In genomic region chr6:136208783-136209182, GRCh38 we compare ENCODE assay signal across 21 cellular contexts. TPM values are rescaled to one million over a fixed set of nuclear protein-coding genes. Genes with fewer than 3 reads are reported as not detected.
DNase-seq lines count a peak whose midpoint lies in the region; FAIRE-seq and TF ChIP-seq lines count a peak whose summit lies in the region.
"Had no signal": no experiment of that assay in that cellular context is flagged by ENCODE, and none has a peak within 500 bp of the region (broad histone marks: within the 10 kb centered on the region; RNA-seq: fewer than 3 reads in every experiment).

No MANE protein-coding gene starts in this region.

- H2AK5ac ChIP-seq in H1 (ENCODE audit: low read depth, low read length): no peak overlapping the region

- H3K4me3 ChIP-seq in H1 (ENCODE audit: extremely low read depth in 1 of 4, insufficient read depth in 2 of 4, low read depth in 3 of 4, low read length in 4 of 4): no peak overlapping the region
- H3K4me3 ChIP-seq: BLaER1 had no signal

- no peaks in the 10 kb centered on the region; a peak in 1 of 7 replicates for H3K4me1 ChIP-seq in H1 (replicated peaks in 1 of 4; ENCODE audit: control insufficient read depth in 3 of 4, insufficient read depth in 4 of 4, low read length in 3 of 4)
- H3K4me1 ChIP-seq: BLaER1 had no signal

- H3K23ac ChIP-seq in H1 (ENCODE audit: insufficient read length): no peak overlapping the region

- no peak overlapping the region for H3K4me2 ChIP-seq in H1 (ENCODE audit: insufficient read depth in 1 of 2, low read depth in 2 of 2, low read length in 2 of 2)
- H3K4me2 ChIP-seq: BLaER1 had no signal

- H4K8ac ChIP-seq in H1 (ENCODE audit: extremely low read depth, insufficient read depth, low read length): no peak overlapping the region

- H2BK20ac ChIP-seq in H1 (ENCODE audit: low read length): no peak overlapping the region

- peak in 1 of 3 experiments; percentile 40; a peak in 2 of 4 replicates for TF ChIP-seq CTCF in H1 (IDR thresholded peaks at IDR 0.05; ENCODE audit: control extremely low read depth in 1 of 3, insufficient read depth in 1 of 3, low read depth in 1 of 3, low read length in 3 of 3)

- H3K18ac ChIP-seq in H1 (ENCODE audit: extremely low read depth, low read length): no peak overlapping the region

- TF ChIP-seq POLR2A in H1 (IDR thresholded peaks at IDR 0.05; ENCODE audit: control extremely low read depth in 1 of 2, low read depth in 2 of 2, low read length in 2 of 2): no peak

- no peak overlapping the region for H2BK15ac ChIP-seq in H1 (ENCODE audit: low read length)

- H2AFZ ChIP-seq in H1 (ENCODE audit: low read length): no peak overlapping the region

- no peak overlapping the region for H2BK5ac ChIP-seq in H1 (ENCODE audit: low read depth, low read length)

- no peaks in the 10 kb centered on the region for H3K9me3 ChIP-seq in H1 (ENCODE audit: insufficient read depth in 2 of 2, low read depth in 1 of 2, low read length in 1 of 2)
- H3K9me3 ChIP-seq: BLaER1 had no signal

- TF ChIP-seq RAD21 in H1 (IDR thresholded peaks at IDR 0.05 in 1 of 2, conservative IDR thresholded peaks at IDR 0.05 in 1 of 2; ENCODE audit: low read depth in 2 of 2, low read length in 2 of 2): peak; percentile 27 to 41; a peak in 3 of 4 replicates

- no peaks in the 10 kb centered on the region for H3K79me1 ChIP-seq in H1 (ENCODE audit: low read depth, low read length)

- 80% methylated on average over 4 of the region's 4 CpGs; no CpG with 5 or more reads in 1 of the 2 experiments for WGBS in H1 (ENCODE audit: extremely low coverage in 1 of 2, insufficient coverage in 1 of 2, insufficient read length in 1 of 2, insufficient replicate concordance in 2 of 2, low coverage in 1 of 2, low lambda C conversion rate in 2 of 2, missing lambda C conversion rate in 1 of 2), 2 experiments

- no peaks in the 10 kb centered on the region for H3K79me2 ChIP-seq in H1 (ENCODE audit: control insufficient read depth in 1 of 2, insufficient read depth in 2 of 2, low read length in 2 of 2)

- FAIRE-seq in H1 (lab: Jason Lieb, UNC): no peak
- FAIRE-seq: HTR-8/SVneo had no signal

- no peak overlapping the region for H3K9ac ChIP-seq in H1 (replicated peaks in 1 of 4; ENCODE audit: extremely low read depth in 1 of 4, low read depth in 3 of 4, low read length in 3 of 4)
- H3K9ac ChIP-seq: BLaER1 had no signal

- H3K23me2 ChIP-seq in H1 (ENCODE audit: low read depth, low read length): no peaks in the 10 kb centered on the region; the same call in 1 of the 2 replicates

- no peak overlapping the region for H2BK120ac ChIP-seq in H1 (replicated peaks; ENCODE audit: low read depth, low read length)

- H3K56ac ChIP-seq in H1 (replicated peaks; ENCODE audit: insufficient read length, low read depth, low read length): no peak overlapping the region

- peak; percentile 6 for DNase-seq in DMS53 (lab: John Stamatoyannopoulos, UW)
- no peak for DNase-seq in DMS53 treated with DMSO at 0.1 percent for 48 hours (lab: John Stamatoyannopoulos, UW; ENCODE audit: unreplicated experiment)
- DNase-seq in NCI-H69 (lab: John Stamatoyannopoulos, UW): peak; percentile 20
- no peak for DNase-seq in H1 (ENCODE audit: low read depth in 1 of 2, low spot score in 2 of 2)
- DNase-seq in NCI-H2171 treated with DMSO at 0.1 percent for 48 hours (lab: John Stamatoyannopoulos, UW): no peak
- no peak for DNase-seq in germinal center (ENCODE audit: low spot score)
- DNase-seq in stimulated activated CD4-positive, alpha-beta T cell treated with anti-CD3 and anti-CD28 coated beads, Interleukin-1b, Interleukin-23, amount 100 ng/mL, for 48 hours: no peak
- DNase-seq in activated CD4-positive, alpha-beta T cell treated with anti-CD3 and anti-CD28 coated beads, Interleukin-2, amount 50 U/mL, for 1 hour: no peak
- DNase-seq: CD8-positive, alpha-beta T cell; H7; KBM-7; NCI-H1048; NCI-H146; NCI-H2081; NCI-H510A treated with DMSO at 0.1 percent for 48 hours; SW 1271 had no signal

- no peak overlapping the region for H3K4ac ChIP-seq in H1 (replicated peaks; ENCODE audit: insufficient read length, low read depth, low read length)

- CTCF ChIA-PET in H1 (lab: Charles Lee; ENCODE audit: partially characterized antibody): interaction anchor here (0.9 to 1.7 kb wide), 7 partner anchors 15 to 270 kb away, joined by 3 to 9 read pairs (median 3); no protein-coding TSS in a partner anchor

- H3K27ac ChIP-seq in H1 (ENCODE audit: low read depth, low read length): no peak overlapping the region
- H3K27ac ChIP-seq: 22Rv1, BLaER1, HL-60, RWPE1 had no signal

- no peak overlapping the region for H4K91ac ChIP-seq in H1 (replicated peaks; ENCODE audit: insufficient read length, low read length)

- H3K14ac ChIP-seq in H1 (ENCODE audit: insufficient read length): no peak overlapping the region

- no peaks in the 10 kb centered on the region for H3K36me3 ChIP-seq in H1 (ENCODE audit: control insufficient read depth in 2 of 4, insufficient read depth in 4 of 4, low read length in 3 of 4)
- H3K36me3 ChIP-seq: BLaER1 had no signal

- no peak overlapping the region for H4K5ac ChIP-seq in H1 (ENCODE audit: insufficient read length, low read depth, low read length)

- no peak overlapping the region for H2BK12ac ChIP-seq in H1 (ENCODE audit: low read depth, low read length)

- POLR2A ChIA-PET in H1 (lab: Charles Lee; ENCODE audit: partially characterized antibody): no interaction called here

- no peaks in the 10 kb centered on the region for H3K27me3 ChIP-seq in H1 (replicated peaks in 1 of 4; ENCODE audit: control insufficient read depth in 3 of 4, extremely low read depth in 1 of 4, insufficient read depth in 3 of 4, low read length in 3 of 4)
- H3K27me3 ChIP-seq: BLaER1 had no signal

- H4K20me1 ChIP-seq in H1 (replicated peaks in 1 of 2; ENCODE audit: control insufficient read depth in 1 of 2, insufficient read depth in 2 of 2, low read length in 2 of 2): no peaks in the 10 kb centered on the region
- H4K20me1 ChIP-seq: BLaER1 had no signal

- TF ChIP-seq EP300 in H1 (IDR thresholded peaks at IDR 0.05; ENCODE audit: borderline replicate concordance in 1 of 2, low read depth in 2 of 2, low read length in 2 of 2): no peak

TF ChIP-seq in H1, 55 proteins besides CTCF, POLR2A, EP300 and RAD21:
- TF ChIP-seq CEBPB (IDR thresholded peaks at IDR 0.05; ENCODE audit: low read depth, low read length) (no peak), SIRT6 (IDR thresholded peaks at IDR 0.05; ENCODE audit: low read length) (no peak), RFX5 (IDR thresholded peaks at IDR 0.05; ENCODE audit: borderline replicate concordance, low read depth, low read length) (no peak), CHD1 (IDR thresholded peaks at IDR 0.05; ENCODE audit: low read depth, low read length) (no peak), YY1 (IDR thresholded peaks at IDR 0.05; ENCODE audit: low read depth, low read length) (no peak), ATF2 (IDR thresholded peaks at IDR 0.05; ENCODE audit: low read length) (no peak), TAF1 (IDR thresholded peaks at IDR 0.05; ENCODE audit: low read depth, low read length) (no peak), BRCA1 (IDR thresholded peaks at IDR 0.05; ENCODE audit: low read depth, low read length) (no peak)

RNA-seq across cellular contexts. Expression of gene MTFR2, which starts 41.3 kb away (rescaled TPM):
- 8.2 and 8.5 TPM in 2 replicates for total RNA-seq in H1 (2021; fragmentation: NEBNext Ultra II Directional; extraction: Animal tissue kit (Norgen Biotek cat#: 25700))
- polyA plus RNA-seq in H1 (2011; rRNA removed): 10.7 and 11.1 TPM in 2 replicates
- 12.5 TPM for polyA plus RNA-seq in H1 (2011; cell fraction: cytosol; rRNA removed)
- 13.7 TPM for polyA plus RNA-seq in H1 (2011; cell fraction: nucleus; rRNA removed)
- 8.4 to 10.8 TPM (median 9.0 TPM) in 4 replicates for polyA plus RNA-seq in H1 (2012, experiment 1 of 2)
- 3.9 TPM for polyA plus RNA-seq in H1 (2012, experiment 2 of 2)
- polyA plus RNA-seq in H1 (2013, experiment 1 of 2): 12.8 TPM
- 12.1 TPM for polyA plus RNA-seq in H1 (2013, experiment 2 of 2)
- polyA minus RNA-seq in H1 (2011; rRNA and poly(A)+ RNA removed): 8.9 and 11.5 TPM in 2 replicates
- 4.8 TPM for polyA minus RNA-seq in H1 (2011; cell fraction: cytosol; rRNA and poly(A)+ RNA removed)
- polyA minus RNA-seq in H1 (2011; cell fraction: nucleus; rRNA and poly(A)+ RNA removed): 14.3 TPM

Comparison
In these comparisons a context has a peak if more than half of its experiments do, and no peak if none do; other contexts are left out.
1. DNase-seq: peak in DMS53 (single experiment) and NCI-H69 (single experiment); none in DMS53 treated with DMSO at 0.1 percent for 48 hours (single experiment), H1 (0 of 2), NCI-H2171 treated with DMSO at 0.1 percent for 48 hours (single experiment), germinal center (single experiment), stimulated activated CD4-positive, alpha-beta T cell treated with anti-CD3 and anti-CD28 coated beads, Interleukin-1b, Interleukin-23, amount 100 ng/mL, for 48 hours (single experiment) and activated CD4-positive, alpha-beta T cell treated with anti-CD3 and anti-CD28 coated beads, Interleukin-2, amount 50 U/mL, for 1 hour (single experiment).